Comparison of ENCODE assay signal across 1 cellular context in the genomic region with DNA sequence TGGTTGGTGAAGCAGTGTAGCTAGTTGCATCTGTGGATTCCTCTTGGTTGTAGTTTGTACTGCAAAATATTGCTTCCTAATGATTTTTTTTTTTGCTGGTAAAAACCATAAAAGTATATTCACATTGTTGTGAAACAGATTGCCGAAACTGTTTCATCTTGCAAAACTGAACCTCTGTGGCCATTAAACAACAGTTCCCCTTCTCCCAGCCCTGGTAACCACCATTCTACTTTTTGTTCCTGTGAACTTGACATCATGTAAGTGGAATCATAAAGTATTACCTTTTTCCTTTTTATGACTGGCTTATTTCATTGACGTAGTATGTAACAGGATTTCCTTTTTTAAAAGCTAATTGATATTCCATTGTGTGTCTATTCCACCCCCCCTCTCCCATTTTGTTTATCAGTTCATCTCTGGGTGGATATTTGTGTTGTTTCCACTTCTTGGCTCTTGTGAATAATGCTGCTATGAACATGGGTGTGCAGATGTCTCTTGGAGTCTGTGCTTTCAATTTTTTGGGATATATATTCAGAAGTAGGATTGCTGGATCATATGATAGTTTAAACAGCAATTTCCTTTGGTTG.
A peak's percentile ranks its signal among the peaks of the same experiment; 100 is the strongest.
TF ChIP-seq lines count a peak whose summit lies in the region.

No MANE protein-coding gene starts in this region.

TF ChIP-seq in K562, 482 proteins besides CTCF, POLR2A, EP300 and RAD21:
- no peak for TF ChIP-seq SP2 (IDR thresholded peaks at IDR 0.05; ENCODE audit: extremely low read depth, low read depth, low read length, poor library complexity, severe bottlenecking)
- TF ChIP-seq, protein P1, sequence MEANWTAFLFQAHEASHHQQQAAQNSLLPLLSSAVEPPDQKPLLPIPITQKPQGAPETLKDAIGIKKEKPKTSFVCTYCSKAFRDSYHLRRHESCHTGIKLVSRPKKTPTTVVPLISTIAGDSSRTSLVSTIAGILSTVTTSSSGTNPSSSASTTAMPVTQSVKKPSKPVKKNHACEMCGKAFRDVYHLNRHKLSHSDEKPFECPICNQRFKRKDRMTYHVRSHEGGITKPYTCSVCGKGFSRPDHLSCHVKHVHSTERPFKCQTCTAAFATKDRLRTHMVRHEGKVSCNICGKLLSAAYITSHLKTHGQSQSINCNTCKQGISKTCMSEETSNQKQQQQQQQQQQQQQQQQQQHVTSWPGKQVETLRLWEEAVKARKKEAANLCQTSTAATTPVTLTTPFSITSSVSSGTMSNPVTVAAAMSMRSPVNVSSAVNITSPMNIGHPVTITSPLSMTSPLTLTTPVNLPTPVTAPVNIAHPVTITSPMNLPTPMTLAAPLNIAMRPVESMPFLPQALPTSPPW (CRISPR knock-in tag; IDR thresholded peaks at IDR 0.05), result peak; percentile 44; the same call in 1 of the 2 replicates
